Comparison of ENCODE assay signal across 13 cellular contexts in the genomic region with DNA sequence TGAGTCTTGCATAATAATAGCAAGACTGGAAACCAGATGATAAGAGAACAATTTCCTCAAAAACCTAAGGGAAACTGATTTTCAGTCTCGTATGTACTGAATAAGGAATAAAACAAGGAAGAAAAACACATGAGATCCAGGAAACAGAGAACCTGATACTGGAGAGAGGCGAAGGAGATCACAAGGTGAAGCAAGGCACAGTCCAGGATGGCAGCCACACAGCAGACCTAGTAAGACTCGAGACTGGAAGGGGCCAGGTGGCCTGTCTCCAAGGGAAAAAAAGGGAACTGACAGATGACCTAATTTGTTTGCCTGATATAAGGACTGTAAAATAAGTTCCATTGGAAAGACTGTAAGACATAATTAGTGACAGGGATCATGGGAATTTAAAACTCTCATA.
"Had no signal": no experiment of that assay in that cellular context is flagged by ENCODE, and none has a peak within 500 bp of the region (broad histone marks: within the 10 kb centered on the region; RNA-seq: fewer than 3 reads in every experiment).

No MANE protein-coding gene starts in this region.

- H3K4me3 ChIP-seq: colonic mucosa, pancreas, skin epidermis, uterus had no signal

- FAIRE-seq: astrocyte had no signal

- DNase-seq: activated CD4-positive, alpha-beta memory T cell treated with anti-CD3 and anti-CD28 coated beads, Interleukin-2, amount 10 ng/mL, durations not matched to agents 7 days and 5 days; activated CD4-positive, alpha-beta T cell treated with anti-CD3 and anti-CD28 coated beads for 36 hours; activated naive CD8-positive, alpha-beta T cell treated with anti-CD3 and anti-CD28 coated beads, Interleukin-2, amount 50 U/mL, for 24 hours; colonic mucosa; hippocampal formation; kidney glomerular epithelial cell; naive B cell; pancreas; stimulated activated CD4-positive, alpha-beta T cell treated with anti-CD3 and anti-CD28 coated beads, Interleukin-4, amount 100 ng/mL, for 4 hours; uterus; WERI-Rb-1 had no signal

- H3K36me3 ChIP-seq: colonic mucosa, pancreas, uterus, WERI-Rb-1 had no signal

- H3K27ac ChIP-seq: colonic mucosa, pancreas, skin epidermis, uterus, WERI-Rb-1 had no signal

- ATAC-seq: activated CD4-positive, alpha-beta T cell treated with anti-CD3 and anti-CD28 coated beads for 36 hours; activated naive CD8-positive, alpha-beta T cell treated with anti-CD3 and anti-CD28 coated beads, Interleukin-2, amount 50 U/mL, for 24 hours had no signal

- H3K27me3 ChIP-seq: colonic mucosa, pancreas, uterus had no signal

- H3K9me3 ChIP-seq: colonic mucosa, pancreas, uterus had no signal

- H3K4me1 ChIP-seq: colonic mucosa, pancreas, uterus had no signal
